In the genomic region with DNA sequence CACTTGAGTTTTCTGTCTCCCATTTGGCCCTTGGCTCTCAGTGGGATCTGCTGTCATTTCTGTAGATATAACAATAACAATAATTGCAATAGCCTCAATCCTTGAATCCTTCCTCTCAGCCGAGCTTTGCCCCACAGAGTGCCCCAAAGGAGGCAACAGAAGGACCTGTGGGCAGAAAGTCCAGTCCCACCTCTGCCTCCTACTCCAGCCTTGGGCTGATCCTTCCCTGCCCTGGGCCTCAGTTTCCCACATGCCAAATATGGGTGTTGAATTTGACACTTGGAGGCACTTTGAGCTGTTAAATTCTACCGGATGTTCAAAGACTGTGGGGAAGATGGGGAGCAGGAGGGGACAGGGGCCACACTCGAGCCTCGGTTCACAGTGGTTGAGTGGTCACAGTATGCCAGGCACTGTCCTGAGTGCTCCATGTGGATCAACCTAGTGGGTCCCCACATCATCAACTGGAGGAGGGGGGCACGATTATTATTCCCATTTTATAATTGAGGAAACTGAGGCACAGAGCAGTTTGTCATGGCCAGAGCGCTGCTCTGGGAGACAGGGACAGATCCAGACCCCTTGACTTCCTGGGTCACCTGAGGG, we compare ENCODE assay signal across 19 cellular contexts.
"Had no signal": no experiment of that assay in that cellular context is flagged by ENCODE, and none has a peak within 500 bp of the region (broad histone marks: within the 10 kb centered on the region; RNA-seq: fewer than 3 reads in every experiment).

No MANE protein-coding gene starts in this region.

- H3K27ac ChIP-seq: foreskin keratinocyte, parathyroid adenoma, tibial artery had no signal

- H3K4me1 ChIP-seq: parathyroid adenoma, tibial artery had no signal

- H3K9me3 ChIP-seq: tibial artery had no signal

- H3K27me3 ChIP-seq: foreskin keratinocyte had no signal

- H3K4me1 Mint-ChIP-seq: activated B cell treated with CpG ODN at 0.5 μM for 24 hours; activated naive CD8-positive, alpha-beta T cell treated with anti-CD3 and anti-CD28 coated beads for 36 hours; central memory CD8-positive, alpha-beta T cell; stimulated activated effector memory CD8-positive, alpha-beta T cell treated with anti-CD3 and anti-CD28 coated beads, Interleukin-12 subunit alpha, Interleukin-12 subunit beta, amount 100 ng/mL, for 72 hours had no signal

- H3K9me3 Mint-ChIP-seq: activated B cell treated with CpG ODN at 0.5 μM for 24 hours; activated naive CD8-positive, alpha-beta T cell treated with anti-CD3 and anti-CD28 coated beads for 36 hours; brain; central memory CD8-positive, alpha-beta T cell; mesothelial cell of epicardium; stimulated activated effector memory CD8-positive, alpha-beta T cell treated with anti-CD3 and anti-CD28 coated beads, Interleukin-12 subunit alpha, Interleukin-12 subunit beta, amount 100 ng/mL, for 72 hours; T-helper 2 cell treated with Interferon-gamma antibody and Interleukin-4, amounts not matched to agents 5 μg/mL and 100 μg/mL, for 36 hours had no signal

- H3K27ac Mint-ChIP-seq: activated B cell treated with CpG ODN at 0.5 μM for 24 hours; activated naive CD8-positive, alpha-beta T cell treated with anti-CD3 and anti-CD28 coated beads for 36 hours; mesothelial cell of epicardium; stimulated activated effector memory CD8-positive, alpha-beta T cell treated with anti-CD3 and anti-CD28 coated beads, Interleukin-12 subunit alpha, Interleukin-12 subunit beta, amount 100 ng/mL, for 72 hours; T-helper 2 cell treated with Interferon-gamma antibody and Interleukin-4, amounts not matched to agents 5 μg/mL and 100 μg/mL, for 36 hours had no signal

- H3K4me3 ChIP-seq: tibial artery had no signal

- H3K36me3 Mint-ChIP-seq: activated naive CD8-positive, alpha-beta T cell treated with anti-CD3 and anti-CD28 coated beads for 36 hours; brain; mesothelial cell of epicardium; stimulated activated effector memory CD8-positive, alpha-beta T cell treated with anti-CD3 and anti-CD28 coated beads, Interleukin-12 subunit alpha, Interleukin-12 subunit beta, amount 100 ng/mL, for 72 hours had no signal

- H3K4me3 Mint-ChIP-seq: activated B cell treated with CpG ODN at 0.5 μM for 24 hours; activated naive CD8-positive, alpha-beta T cell treated with anti-CD3 and anti-CD28 coated beads for 36 hours; brain; central memory CD8-positive, alpha-beta T cell; mesothelial cell of epicardium; stimulated activated effector memory CD8-positive, alpha-beta T cell treated with anti-CD3 and anti-CD28 coated beads, Interleukin-12 subunit alpha, Interleukin-12 subunit beta, amount 100 ng/mL, for 72 hours; T-helper 2 cell treated with Interferon-gamma antibody and Interleukin-4, amounts not matched to agents 5 μg/mL and 100 μg/mL, for 36 hours had no signal

- H3K36me3 ChIP-seq: tibial artery had no signal

- DNase-seq: activated B cell treated with CpG ODN at 0.5 μM for 24 hours; activated CD4-positive, alpha-beta T cell treated with anti-CD3 and anti-CD28 coated beads for 48 hours; activated gamma-delta T cell; activated naive CD8-positive, alpha-beta T cell treated with anti-CD3 and anti-CD28 coated beads for 36 hours; amygdala; cortex of kidney; effector CD8-positive, alpha-beta T cell; foreskin keratinocyte; glutamatergic neuron; hypothalamus; stimulated activated CD4-positive, alpha-beta T cell treated with anti-CD3 and anti-CD28 coated beads, Interleukin-12 subunit alpha, Interleukin-12 subunit beta, amount 100 ng/mL, for 4 hours; stimulated activated CD4-positive, alpha-beta T cell treated with anti-CD3 and anti-CD28 coated beads, Interleukin-2, amount 100 ng/mL, for 24 hours; tibial artery had no signal
